Comparison of ENCODE assay signal across 28 cellular contexts in genomic region chr2:191357682-191358081, GRCh38.
"Had no signal": no experiment of that assay in that cellular context is flagged by ENCODE, and none has a peak within 500 bp of the region (broad histone marks: within the 10 kb centered on the region; RNA-seq: fewer than 3 reads in every experiment).

No MANE protein-coding gene starts in this region.

- H3K4me1 ChIP-seq: prostate gland, sigmoid colon, spleen, testis, transverse colon, vagina had no signal

- H3K27ac Mint-ChIP-seq: naive B cell; natural killer cell; stimulated activated naive B cell treated with anti-CD40 and anti-IgM and Interleukin-4, amounts not matched to agents 10 μg/mL and 1 μg/mL and 100 μg/mL, for 72 hours had no signal

- DNase-seq: head of caudate nucleus; hippocampal formation; kidney; left colon; left lung; lower lobe of right lung; mammary epithelial cell; mesenchymal stem cell; naive B cell; natural killer cell; ovary; posterior cingulate gyrus; retina; right cardiac atrium; sigmoid colon; small intestine; spleen; stimulated activated CD4-positive, alpha-beta T cell treated with anti-CD3 and anti-CD28 coated beads, Interleukin-1b, Interleukin-23, amount 100 ng/mL, for 48 hours; stimulated activated CD4-positive, alpha-beta T cell treated with anti-CD3 and anti-CD28 coated beads, Interleukin-2, amount 100 ng/mL, for 48 hours; stimulated activated naive B cell treated with anti-CD40 and anti-IgM and Interleukin-4, amounts not matched to agents 10 μg/mL and 1 μg/mL and 100 μg/mL, for 72 hours; stimulated activated naive CD8-positive, alpha-beta T cell treated with anti-CD3 and anti-CD28 coated beads, Interleukin-15, Interleukin-2, amounts not matched to agents 100 U/mL and 50 U/mL, for 24 hours; stomach; testis; thyroid gland; transverse colon had no signal

- H3K36me3 ChIP-seq: left lung, ovary, prostate gland, sigmoid colon, spleen, thyroid gland, transverse colon, vagina had no signal

- H3K27ac ChIP-seq: lower lobe of right lung, ovary, prostate gland, sigmoid colon, spleen, testis, transverse colon, vagina had no signal

- H3K27me3 ChIP-seq: left lung, ovary, sigmoid colon, spleen, stomach, testis, thyroid gland, transverse colon, upper lobe of left lung, vagina had no signal

- H3K4me3 ChIP-seq: left lung, lower lobe of right lung, ovary, prostate gland, sigmoid colon, spleen, stomach, testis, thyroid gland, transverse colon, upper lobe of left lung, vagina had no signal

- ATAC-seq: left colon; natural killer cell; stimulated activated naive B cell treated with anti-CD40 and anti-IgM and Interleukin-4, amounts not matched to agents 10 μg/mL and 1 μg/mL and 100 μg/mL, for 72 hours; stimulated activated naive CD8-positive, alpha-beta T cell treated with anti-CD3 and anti-CD28 coated beads, Interleukin-15, Interleukin-2, amounts not matched to agents 100 U/mL and 50 U/mL, for 24 hours had no signal

- H3K9me3 ChIP-seq: left lung, lower lobe of right lung, ovary, prostate gland, sigmoid colon, stomach, testis, thyroid gland, transverse colon, upper lobe of left lung, vagina had no signal
